Comparison of ENCODE assay signal across 11 cellular contexts in genomic region chr5:138273834-138274188, GRCh38. TPM values are rescaled to one million over a fixed set of nuclear protein-coding genes. Genes with fewer than 3 reads are reported as not detected.
A peak's percentile ranks its signal among the peaks of the same experiment; 100 is the strongest.
DNase-seq lines count a peak whose midpoint lies in the region; ATAC-seq, FAIRE-seq and TF ChIP-seq lines count a peak whose summit lies in the region.
"Had no signal": no experiment of that assay in that cellular context is flagged by ENCODE, and none has a peak within 500 bp of the region (broad histone marks: within the 10 kb centered on the region; RNA-seq: fewer than 3 reads in every experiment).

No MANE protein-coding gene starts in this region.

- peak overlapping the region; percentile 76 for H2AFZ ChIP-seq in GM23338

- no peak for TF ChIP-seq CTCF in GM23338 (conservative IDR thresholded peaks at IDR 0.05; ENCODE audit: low read depth in 2 of 2)
- no peak for TF ChIP-seq CTCF in activated CD8-positive, alpha-beta T cell treated with anti-CD3 and anti-CD28 coated beads for 36 hours (IDR thresholded peaks at IDR 0.05)

- no peaks in the 10 kb centered on the region for H3K9me3 ChIP-seq in iPS DF 6.9 (ENCODE audit: control insufficient read depth, insufficient read depth, low read length)

- H3K9me3 Mint-ChIP-seq in GM23338, result no peaks in the 10 kb centered on the region
- H3K9me3 Mint-ChIP-seq in activated CD8-positive, alpha-beta T cell treated with anti-CD3 and anti-CD28 coated beads for 36 hours, result no peaks in the 10 kb centered on the region
- H3K9me3 Mint-ChIP-seq in activated CD4-positive, alpha-beta memory T cell treated with anti-CD3 and anti-CD28 coated beads, Interleukin-2, amount 10 ng/mL, durations not matched to agents 7 days and 5 days, result no peaks in the 10 kb centered on the region

- peak overlapping the region; percentile 70 for H3K4me3 Mint-ChIP-seq in GM23338
- peak overlapping the region; percentile 26 for H3K4me3 Mint-ChIP-seq in activated CD8-positive, alpha-beta T cell treated with anti-CD3 and anti-CD28 coated beads for 36 hours
- H3K4me3 Mint-ChIP-seq in activated CD4-positive, alpha-beta memory T cell treated with anti-CD3 and anti-CD28 coated beads, Interleukin-2, amount 10 ng/mL, durations not matched to agents 7 days and 5 days, result no peak overlapping the region

- H3K36me3 ChIP-seq in GM23338 (ENCODE audit: insufficient read depth) (no peaks in the 10 kb centered on the region), iPS DF 6.9 (ENCODE audit: control insufficient read depth, insufficient read depth, low read length) (no peaks in the 10 kb centered on the region)

- WGBS in iPS DF 6.9 (ENCODE audit: insufficient coverage, insufficient read length), result no CpG with 5 or more reads among the region's 6 CpGs

- H3F3A ChIP-seq in GM23338 (replicated peaks; ENCODE audit: low read depth), result no peaks in the 10 kb centered on the region

- no peak overlapping the region for H3K27ac Mint-ChIP-seq in GM23338
- no peak overlapping the region for H3K27ac Mint-ChIP-seq in activated CD8-positive, alpha-beta T cell treated with anti-CD3 and anti-CD28 coated beads for 36 hours
- no peak overlapping the region for H3K27ac Mint-ChIP-seq in activated CD4-positive, alpha-beta memory T cell treated with anti-CD3 and anti-CD28 coated beads, Interleukin-2, amount 10 ng/mL, durations not matched to agents 7 days and 5 days

- DNase-seq in GM23338 (ENCODE audit: low spot score), result no peak
- no peak for DNase-seq in activated CD8-positive, alpha-beta T cell treated with anti-CD3 and anti-CD28 coated beads for 36 hours
- no peak for DNase-seq in iPS DF 6.9 (ENCODE audit: low read depth, low spot score)
- no peak for DNase-seq in urothelium cell line (ENCODE audit: low spot score)
- no peak for DNase-seq in UCSD-AML1 (lab: John Stamatoyannopoulos, UW; ENCODE audit: unreplicated experiment)
- DNase-seq in activated CD4-positive, alpha-beta memory T cell treated with anti-CD3 and anti-CD28 coated beads, Interleukin-2, amount 10 ng/mL, durations not matched to agents 7 days and 5 days, result no peak
- DNase-seq: activated CD4-positive, alpha-beta T cell treated with anti-CD3 and anti-CD28 coated beads for 1 hour had no signal

- H4K20me1 ChIP-seq in GM23338 (replicated peaks; ENCODE audit: insufficient read depth), result no peaks in the 10 kb centered on the region

- POLR2A ChIA-PET in activated CD8-positive, alpha-beta T cell treated with anti-CD3 and anti-CD28 coated beads for 36 hours (lab: Charles Lee), result no interaction called here
- POLR2A ChIA-PET in activated CD4-positive, alpha-beta memory T cell treated with anti-CD3 and anti-CD28 coated beads, Interleukin-2, amount 10 ng/mL, durations not matched to agents 7 days and 5 days (lab: Charles Lee), result no interaction called here

- peaks cover 19% of the 10 kb centered on the region for H3K4me1 Mint-ChIP-seq in GM23338
- H3K4me1 Mint-ChIP-seq in activated CD8-positive, alpha-beta T cell treated with anti-CD3 and anti-CD28 coated beads for 36 hours (ENCODE audit: low read depth), result peaks cover 9% of the 10 kb centered on the region
- H3K4me1 Mint-ChIP-seq in activated CD4-positive, alpha-beta memory T cell treated with anti-CD3 and anti-CD28 coated beads, Interleukin-2, amount 10 ng/mL, durations not matched to agents 7 days and 5 days, result peaks cover 6% of the 10 kb centered on the region

- no peaks in the 10 kb centered on the region for H3K9me2 ChIP-seq in GM23338 (ENCODE audit: insufficient read depth)

- no peak for ATAC-seq in GM23338
- no peak for ATAC-seq in activated CD8-positive, alpha-beta T cell treated with anti-CD3 and anti-CD28 coated beads for 36 hours

- H3K27ac ChIP-seq in GM23338 (ENCODE audit: low read depth), result no peak overlapping the region
- no peak overlapping the region for H3K27ac ChIP-seq in iPS DF 6.9 (ENCODE audit: low read length)
- no peak overlapping the region for H3K27ac ChIP-seq in skin epidermis

- H3K27me3 Mint-ChIP-seq in GM23338 (ENCODE audit: insufficient read depth, low read depth, poor library complexity), result peaks cover 25% of the 10 kb centered on the region
- H3K27me3 Mint-ChIP-seq in activated CD8-positive, alpha-beta T cell treated with anti-CD3 and anti-CD28 coated beads for 36 hours, result peaks cover 24% of the 10 kb centered on the region
- peaks cover 34% of the 10 kb centered on the region for H3K27me3 Mint-ChIP-seq in activated CD4-positive, alpha-beta memory T cell treated with anti-CD3 and anti-CD28 coated beads, Interleukin-2, amount 10 ng/mL, durations not matched to agents 7 days and 5 days

- H3K4me3 ChIP-seq in GM23338 (peak overlapping the region; percentile 74), iPS DF 6.9 (ENCODE audit: low read length) (peak overlapping the region; percentile 14; the same call in 1 of the 2 replicates), skin epidermis (peak overlapping the region in 6 of 7 experiments; percentile 17 to 46 (median 30))
- H3K4me3 ChIP-seq: K562 had no signal

- CTCF ChIA-PET in activated CD8-positive, alpha-beta T cell treated with anti-CD3 and anti-CD28 coated beads for 36 hours (lab: Charles Lee), result no interaction called here
- CTCF ChIA-PET in activated CD4-positive, alpha-beta memory T cell treated with anti-CD3 and anti-CD28 coated beads, Interleukin-2, amount 10 ng/mL, durations not matched to agents 7 days and 5 days (lab: Charles Lee), result no interaction called here

- FAIRE-seq in urothelium cell line (lab: Jason Lieb, UNC), result no peak
- FAIRE-seq: colon, K562 had no signal

- peaks cover 43% of the 10 kb centered on the region for H3K27me3 ChIP-seq in GM23338 (ENCODE audit: insufficient read depth)
- peaks cover 12% of the 10 kb centered on the region for H3K27me3 ChIP-seq in iPS DF 6.9 (ENCODE audit: control insufficient read depth, insufficient read depth, low read length)

- intact Hi-C loops in activated CD8-positive, alpha-beta T cell treated with anti-CD3 and anti-CD28 coated beads for 36 hours (cut with micrococcal nuclease), result no loop called here

- peaks cover 13% of the 10 kb centered on the region; the same call in 1 of the 2 replicates for H3K4me1 ChIP-seq in GM23338 (ENCODE audit: insufficient read depth)
- H3K4me1 ChIP-seq in iPS DF 6.9 (ENCODE audit: control insufficient read depth, insufficient read depth, low read length), result no peaks in the 10 kb centered on the region

- no peaks in the 10 kb centered on the region for H3K36me3 Mint-ChIP-seq in GM23338 (ENCODE audit: low read depth)
- H3K36me3 Mint-ChIP-seq in activated CD8-positive, alpha-beta T cell treated with anti-CD3 and anti-CD28 coated beads for 36 hours (ENCODE audit: low read depth), result no peaks in the 10 kb centered on the region
- H3K36me3 Mint-ChIP-seq in activated CD4-positive, alpha-beta memory T cell treated with anti-CD3 and anti-CD28 coated beads, Interleukin-2, amount 10 ng/mL, durations not matched to agents 7 days and 5 days (ENCODE audit: low read depth), result no peaks in the 10 kb centered on the region

- H3K79me2 ChIP-seq in GM23338 (replicated peaks; ENCODE audit: insufficient read depth), result no peaks in the 10 kb centered on the region

- H3K4me2 ChIP-seq in GM23338, result peak overlapping the region; percentile 90

TF ChIP-seq in GM23338, 12 proteins besides CTCF, POLR2A, EP300 and RAD21 (continues in another document):
- TF ChIP-seq ZNF114 (CRISPR knock-in tag; IDR thresholded peaks at IDR 0.05), result no peak
- no peak for TF ChIP-seq STAT1 (IDR thresholded peaks at IDR 0.05; ENCODE audit: unreplicated experiment)
- TF ChIP-seq CREB1 (CRISPR knock-in tag; IDR thresholded peaks at IDR 0.05; ENCODE audit: low read depth), result no peak

RNA-seq across cellular contexts. Expression of gene GFRA3, which starts 0.6 kb away (rescaled TPM):
- 0.39 and 1.1 TPM in 2 replicates for total RNA-seq in GM23338 (2014; rRNA removed; shearing (Covaris generic))
- 1.1 and 1.2 TPM in 2 replicates for polyA plus RNA-seq in GM23338 (2016; fragmentation: Nextera tagmentation; extraction: Ambion mirVana)
- not detected for total RNA-seq in activated CD8-positive, alpha-beta T cell treated with anti-CD3 and anti-CD28 coated beads for 36 hours
- total RNA-seq in activated CD4-positive, alpha-beta memory T cell treated with anti-CD3 and anti-CD28 coated beads, Interleukin-2, amount 10 ng/mL, durations not matched to agents 7 days and 5 days, result not detected
- total RNA-seq: K562, lung microvascular endothelial cell had no signal

RNA-seq across cellular contexts. Expression of gene CDC25C, which starts 57.8 kb away (rescaled TPM):
- total RNA-seq in GM23338 (2014; rRNA removed; shearing (Covaris generic)), result 25.6 and 29.9 TPM in 2 replicates
- 20.0 and 20.9 TPM in 2 replicates for polyA plus RNA-seq in GM23338 (2016; fragmentation: Nextera tagmentation; extraction: Ambion mirVana)
- 10 to 100 TPM; 12.2 to 14.6 TPM for total RNA-seq in activated CD8-positive, alpha-beta T cell treated with anti-CD3 and anti-CD28 coated beads for 36 hours
- 10 to 100 TPM; 15.2 to 18.4 TPM for total RNA-seq in activated CD4-positive, alpha-beta memory T cell treated with anti-CD3 and anti-CD28 coated beads, Interleukin-2, amount 10 ng/mL, durations not matched to agents 7 days and 5 days

Comparison
In these comparisons a context has a peak if more than half of its experiments do, and no peak if none do; other contexts are left out.
1. H3K4me3 ChIP-seq: peak in every context shown above with its lines; median percentile 74 in GM23338; 30 in skin epidermis; 14 in iPS DF 6.9.